ENCODE assay signal across 1 cellular context in genomic region chr20:17471606-17472187, GRCh38.
TF ChIP-seq lines count a peak whose summit lies in the region.

No MANE protein-coding gene starts in this region.

TF ChIP-seq in GM23338, 12 proteins besides CTCF, POLR2A, EP300 and RAD21 (continued from another document):
- TF ChIP-seq REST (IDR thresholded peaks at IDR 0.05; ENCODE audit: unreplicated experiment) (no peak), NANOG (IDR thresholded peaks at IDR 0.05; ENCODE audit: borderline replicate concordance) (no peak), CREB1 (CRISPR knock-in tag; IDR thresholded peaks at IDR 0.05; ENCODE audit: low read depth) (no peak), JUNB (IDR thresholded peaks at IDR 0.05; ENCODE audit: unreplicated experiment) (no peak), ETS1 (IDR thresholded peaks at IDR 0.05) (no peak)
